Comparison of ENCODE assay signal across 22 cellular contexts in genomic region chr20:62483613-62484468, GRCh38. TPM values are rescaled to one million over a fixed set of nuclear protein-coding genes. Genes with fewer than 3 reads are reported as not detected.
DNase-seq lines count a peak whose midpoint lies in the region; ATAC-seq, FAIRE-seq and TF ChIP-seq lines count a peak whose summit lies in the region.
"Had no signal": no experiment of that assay in that cellular context is flagged by ENCODE, and none has a peak within 500 bp of the region (broad histone marks: within the 10 kb centered on the region; RNA-seq: fewer than 3 reads in every experiment).

No MANE protein-coding gene starts in this region.

- H3K4me1 Mint-ChIP-seq in astrocyte (ENCODE audit: low read depth, unreplicated experiment) = peaks cover 8% of the 10 kb centered on the region
- peaks cover 75% of the 10 kb centered on the region for H3K4me1 Mint-ChIP-seq in mesothelial cell of epicardium
- H3K4me1 Mint-ChIP-seq in activated T-cell treated with anti-CD3 and anti-CD28 coated beads, Interleukin-2, amount 50 U/mL, for 72 hours (ENCODE audit: low read depth) = peaks cover 5% of the 10 kb centered on the region

- no peak overlapping the region for H2AFZ ChIP-seq in astrocyte (ENCODE audit: low read depth, low read length)

- no peak for ATAC-seq in activated T-cell treated with anti-CD3 and anti-CD28 coated beads, Interleukin-2, amount 50 U/mL, for 72 hours (replicated peaks in 1 of 2)

- H3K36me3 ChIP-seq in astrocyte (ENCODE audit: insufficient read depth, low read length) (no peaks in the 10 kb centered on the region), ascending aorta (no peaks in the 10 kb centered on the region)
- no peaks in the 10 kb centered on the region for H3K36me3 ChIP-seq in effector memory CD4-positive, alpha-beta T cell (ENCODE audit: control insufficient read depth, insufficient read depth, low read length)
- H3K36me3 ChIP-seq: BE2C had no signal

- H3K27ac Mint-ChIP-seq in astrocyte (ENCODE audit: unreplicated experiment) = peak overlapping the region; percentile 34
- peak overlapping the region; percentile 81 for H3K27ac Mint-ChIP-seq in mesothelial cell of epicardium
- H3K27ac Mint-ChIP-seq in activated T-cell treated with anti-CD3 and anti-CD28 coated beads, Interleukin-2, amount 50 U/mL, for 72 hours = no peak overlapping the region

- no peaks in the 10 kb centered on the region for H3K4me1 ChIP-seq in astrocyte (ENCODE audit: insufficient read depth, low read length)
- H3K4me1 ChIP-seq in ascending aorta = no peaks in the 10 kb centered on the region
- peaks cover 9% of the 10 kb centered on the region for H3K4me1 ChIP-seq in effector memory CD4-positive, alpha-beta T cell (ENCODE audit: control insufficient read depth, insufficient read depth, low read length, poor library complexity, severe bottlenecking)

- intact Hi-C loops in ascending aorta (cut with DNase I) = no loop called here

- peaks cover 52% of the 10 kb centered on the region for H3K27me3 Mint-ChIP-seq in astrocyte (ENCODE audit: low read depth, unreplicated experiment)
- H3K27me3 Mint-ChIP-seq in mesothelial cell of epicardium (ENCODE audit: low read depth) = peaks cover 33% of the 10 kb centered on the region
- H3K27me3 Mint-ChIP-seq in activated T-cell treated with anti-CD3 and anti-CD28 coated beads, Interleukin-2, amount 50 U/mL, for 72 hours (ENCODE audit: low read depth) = peaks cover 55% of the 10 kb centered on the region

- H3K27ac ChIP-seq in astrocyte (ENCODE audit: low read depth, low read length) = no peak overlapping the region
- H3K27ac ChIP-seq in ascending aorta = no peak overlapping the region
- no peak overlapping the region for H3K27ac ChIP-seq in effector memory CD4-positive, alpha-beta T cell (ENCODE audit: insufficient read depth, low read length, poor library complexity, severe bottlenecking)
- H3K27ac ChIP-seq: KMS-11, SK-N-MC had no signal

- H3K36me3 Mint-ChIP-seq in astrocyte (ENCODE audit: low read depth, unreplicated experiment) = no peaks in the 10 kb centered on the region
- H3K36me3 Mint-ChIP-seq in mesothelial cell of epicardium = no peaks in the 10 kb centered on the region
- no peaks in the 10 kb centered on the region for H3K36me3 Mint-ChIP-seq in activated T-cell treated with anti-CD3 and anti-CD28 coated beads, Interleukin-2, amount 50 U/mL, for 72 hours (ENCODE audit: insufficient read depth in 2 of 2)

- H4K20me1 ChIP-seq in astrocyte (ENCODE audit: insufficient read depth, low read length) = no peaks in the 10 kb centered on the region

- no peak for DNase-seq in HTR-8/SVneo (ENCODE audit: insufficient read length, low spot score)
- no peak for DNase-seq in astrocyte (ENCODE audit: low read depth)
- no peak for DNase-seq in mesothelial cell of epicardium (ENCODE audit: low spot score in 2 of 2, unreplicated experiment in 2 of 2)
- DNase-seq in urothelium cell line (ENCODE audit: low spot score) = no peak
- DNase-seq in ascending aorta (ENCODE audit: low spot score in 2 of 2) = no peak
- DNase-seq in activated T-cell treated with anti-CD3 and anti-CD28 coated beads, Interleukin-2, amount 50 U/mL, for 72 hours = no peak
- no peak for DNase-seq in effector memory CD4-positive, alpha-beta T cell
- DNase-seq: BE2C, EL, GF-D8, NCI-H1092 treated with DMSO at 0.1 percent for 48 hours, NCI-H1436 treated with DMSO at 0.1 percent for 48 hours, NCI-H1930, NCI-H226, NCI-H524 treated with DMSO at 0.1 percent for 48 hours, NCI-H82, SHP77 treated with DMSO at 0.1 percent for 48 hours had no signal

- H3K4me3 Mint-ChIP-seq in astrocyte (ENCODE audit: unreplicated experiment) (no peak overlapping the region), mesothelial cell of epicardium (peak overlapping the region; percentile 57)
- no peak overlapping the region for H3K4me3 Mint-ChIP-seq in activated T-cell treated with anti-CD3 and anti-CD28 coated beads, Interleukin-2, amount 50 U/mL, for 72 hours

- no peaks in the 10 kb centered on the region for H3K79me2 ChIP-seq in astrocyte (ENCODE audit: insufficient read depth, low read length)

- H3K9me3 ChIP-seq in astrocyte (ENCODE audit: insufficient read depth, low read depth, low read length) (no peaks in the 10 kb centered on the region), ascending aorta (no peaks in the 10 kb centered on the region)
- H3K9me3 ChIP-seq in effector memory CD4-positive, alpha-beta T cell (ENCODE audit: control insufficient read depth, low read length) = no peaks in the 10 kb centered on the region
- H3K9me3 ChIP-seq: BE2C had no signal

- H3K4me2 ChIP-seq in astrocyte (ENCODE audit: low read length) = no peak overlapping the region
- H3K4me2 ChIP-seq: KMS-11 had no signal

- H3K9me3 Mint-ChIP-seq in astrocyte (ENCODE audit: unreplicated experiment) (no peaks in the 10 kb centered on the region), mesothelial cell of epicardium (no peaks in the 10 kb centered on the region)
- no peaks in the 10 kb centered on the region for H3K9me3 Mint-ChIP-seq in activated T-cell treated with anti-CD3 and anti-CD28 coated beads, Interleukin-2, amount 50 U/mL, for 72 hours

- no peak overlapping the region for H3K9ac ChIP-seq in astrocyte (ENCODE audit: low read length)
- H3K9ac ChIP-seq: KMS-11 had no signal

- TF ChIP-seq CTCF in astrocyte (IDR thresholded peaks at IDR 0.05; ENCODE audit: insufficient read depth, low read depth, low read length) (no peak), mesothelial cell of epicardium (IDR thresholded peaks at IDR 0.05; ENCODE audit: unreplicated experiment) (no peak), ascending aorta (IDR thresholded peaks at IDR 0.05) (no peak)

- H3K4me3 ChIP-seq in astrocyte (ENCODE audit: insufficient read depth, low read depth, low read length) = no peak overlapping the region
- H3K4me3 ChIP-seq in ascending aorta = no peak overlapping the region
- no peak overlapping the region for H3K4me3 ChIP-seq in effector memory CD4-positive, alpha-beta T cell (ENCODE audit: insufficient read depth, low read depth, low read length, poor library complexity, severe bottlenecking)
- H3K4me3 ChIP-seq: SK-N-MC had no signal

- peaks cover 71% of the 10 kb centered on the region for H3K27me3 ChIP-seq in astrocyte (ENCODE audit: insufficient read depth, low read length)
- H3K27me3 ChIP-seq in ascending aorta = peaks cover 8% of the 10 kb centered on the region
- H3K27me3 ChIP-seq in effector memory CD4-positive, alpha-beta T cell (replicated peaks; ENCODE audit: control insufficient read depth, insufficient read depth, low read length, poor library complexity, severe bottlenecking) = peaks cover 59% of the 10 kb centered on the region

- peak; percentile 97 for FAIRE-seq in HTR-8/SVneo (lab: Jason Lieb, UNC)
- FAIRE-seq in astrocyte (lab: Jason Lieb, UNC) = no peak
- FAIRE-seq in urothelium cell line (lab: Jason Lieb, UNC) = peak; percentile 97
- FAIRE-seq: H54 had no signal

RNA-seq across cellular contexts. Expression of gene GATA5, which starts 8.0 kb away (rescaled TPM):
- total RNA-seq in astrocyte (not detected in 2 replicates), mesothelial cell of epicardium (26.0 to 30.0 TPM (median 27.5 TPM) in 3 replicates), ascending aorta (not detected)
- not detected for total RNA-seq in activated T-cell treated with anti-CD3 and anti-CD28 coated beads, Interleukin-2, amount 50 U/mL, for 72 hours
- total RNA-seq: A673, RPMI7951 had no signal

RNA-seq across cellular contexts. Expression of gene RBBP8NL, which starts 56.5 kb away (rescaled TPM):
- 0.14 TPM in 1 of 2 replicates, not detected in the other for total RNA-seq in astrocyte
- 12.3 to 13.5 TPM (median 12.6 TPM) in 3 replicates for total RNA-seq in mesothelial cell of epicardium
- not detected for total RNA-seq in ascending aorta
- total RNA-seq in activated T-cell treated with anti-CD3 and anti-CD28 coated beads, Interleukin-2, amount 50 U/mL, for 72 hours = not detected
- total RNA-seq: A673, RPMI7951 had no signal

Comparison
In these comparisons a context has a peak if more than half of its experiments do, and no peak if none do; other contexts are left out.
1. RNA of gene GATA5, which starts 8.0 kb away (total RNA-seq): 26.0 to 30.0 TPM in mesothelial cell of epicardium; not detected in ascending aorta (single experiment), not detected in astrocyte and not detected in activated T-cell treated with anti-CD3 and anti-CD28 coated beads, Interleukin-2, amount 50 U/mL, for 72 hours; every median in the first group is over 10 times any median in the second.
2. RNA of gene RBBP8NL, which starts 56.5 kb away (total RNA-seq): 12.3 to 13.5 TPM in mesothelial cell of epicardium; 0.14 TPM in astrocyte, not detected in ascending aorta (single experiment) and not detected in activated T-cell treated with anti-CD3 and anti-CD28 coated beads, Interleukin-2, amount 50 U/mL, for 72 hours; every median in the first group is over 10 times any median in the second.